22 cellular contexts compared by ENCODE assay signal in the genomic region with DNA sequence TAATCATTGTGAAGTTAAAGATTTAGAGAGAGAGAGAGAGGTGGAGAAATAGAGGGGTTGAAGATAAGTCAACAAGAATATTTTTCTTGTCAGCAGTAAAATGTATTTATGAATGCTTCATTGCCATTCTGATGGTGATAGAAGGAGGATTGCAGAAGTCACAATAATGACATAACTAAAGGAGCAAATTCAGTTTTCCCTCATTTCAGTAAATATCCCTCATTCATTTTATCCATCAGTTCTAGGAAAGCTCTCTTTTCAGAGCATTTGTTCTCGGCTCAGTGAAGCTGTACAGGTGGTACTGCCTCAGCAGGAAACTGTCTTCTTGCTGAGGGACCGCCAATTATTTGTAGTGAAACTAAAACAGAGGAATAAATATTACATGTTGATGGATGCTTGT.
"Had no signal": no experiment of that assay in that cellular context is flagged by ENCODE, and none has a peak within 500 bp of the region (broad histone marks: within the 10 kb centered on the region; RNA-seq: fewer than 3 reads in every experiment).

No MANE protein-coding gene starts in this region.

- H3K4me2 ChIP-seq: SK-N-SH had no signal

- H3K4me3 ChIP-seq: breast epithelium, SJCRH30 had no signal

- H3K27me3 ChIP-seq: breast epithelium, SJCRH30 had no signal

- H3K36me3 Mint-ChIP-seq: activated naive CD4-positive, alpha-beta T cell treated with anti-CD3 and anti-CD28 coated beads, Interleukin-2, amount 50 U/mL, for 24 hours had no signal

- H3K27ac ChIP-seq: breast epithelium, RWPE1, SJCRH30 had no signal

- H3K27me3 Mint-ChIP-seq: activated naive CD4-positive, alpha-beta T cell treated with anti-CD3 and anti-CD28 coated beads, Interleukin-2, amount 50 U/mL, for 24 hours had no signal

- H3K4me1 ChIP-seq: breast epithelium, SJCRH30 had no signal

- H3K4me3 Mint-ChIP-seq: activated CD8-positive, alpha-beta T cell treated with anti-CD3 and anti-CD28 coated beads, Interleukin-2, amount 10 ng/mL, durations not matched to agents 7 days and 5 days; activated naive CD4-positive, alpha-beta T cell treated with anti-CD3 and anti-CD28 coated beads, Interleukin-2, amount 50 U/mL, for 24 hours had no signal

- DNase-seq: activated CD4-positive, alpha-beta T cell treated with anti-CD3 and anti-CD28 coated beads for 48 hours; activated CD4-positive, alpha-beta T cell treated with anti-CD3 and anti-CD28 coated beads, Interleukin-2, amount 50 U/mL, for 4 hours; activated CD4-positive, CD25-positive, alpha-beta regulatory T cell treated with anti-CD3 and anti-CD28 coated beads, Interleukin-2, amount 50 U/mL, for 72 hours; activated CD8-positive, alpha-beta memory T cell treated with anti-CD3 and anti-CD28 coated beads, Interleukin-2, amount 50 U/mL, for 48 hours; activated CD8-positive, alpha-beta T cell treated with anti-CD3 and anti-CD28 coated beads, Interleukin-2, amount 10 ng/mL, durations not matched to agents 7 days and 5 days; activated naive CD4-positive, alpha-beta T cell; activated T-cell treated with anti-CD3 and anti-CD28 coated beads, Interleukin-2, amount 50 U/mL, for 1 hour; KG1; NCI-H1105; NCI-H1436; NCI-H187; NCI-H2081; NCI-H524 treated with DMSO at 0.1 percent for 48 hours; NCI-H774; OCI-M1; SJCRH30; SK-N-SH; T-helper 1 cell had no signal

- H3K36me3 ChIP-seq: breast epithelium, SJCRH30 had no signal

- H3K9ac ChIP-seq: SK-N-SH had no signal

- H3K27ac Mint-ChIP-seq: activated CD8-positive, alpha-beta T cell treated with anti-CD3 and anti-CD28 coated beads, Interleukin-2, amount 10 ng/mL, durations not matched to agents 7 days and 5 days; activated naive CD4-positive, alpha-beta T cell treated with anti-CD3 and anti-CD28 coated beads, Interleukin-2, amount 50 U/mL, for 24 hours had no signal

- H3K4me1 Mint-ChIP-seq: activated naive CD4-positive, alpha-beta T cell treated with anti-CD3 and anti-CD28 coated beads, Interleukin-2, amount 50 U/mL, for 24 hours had no signal

- ATAC-seq: activated CD8-positive, alpha-beta T cell treated with anti-CD3 and anti-CD28 coated beads, Interleukin-2, amount 10 ng/mL, durations not matched to agents 7 days and 5 days; Panc1 had no signal

- H3K9me3 ChIP-seq: breast epithelium, SJCRH30, SK-N-SH had no signal
